Comparison of ENCODE assay signal across 8 cellular contexts in the genomic region with DNA sequence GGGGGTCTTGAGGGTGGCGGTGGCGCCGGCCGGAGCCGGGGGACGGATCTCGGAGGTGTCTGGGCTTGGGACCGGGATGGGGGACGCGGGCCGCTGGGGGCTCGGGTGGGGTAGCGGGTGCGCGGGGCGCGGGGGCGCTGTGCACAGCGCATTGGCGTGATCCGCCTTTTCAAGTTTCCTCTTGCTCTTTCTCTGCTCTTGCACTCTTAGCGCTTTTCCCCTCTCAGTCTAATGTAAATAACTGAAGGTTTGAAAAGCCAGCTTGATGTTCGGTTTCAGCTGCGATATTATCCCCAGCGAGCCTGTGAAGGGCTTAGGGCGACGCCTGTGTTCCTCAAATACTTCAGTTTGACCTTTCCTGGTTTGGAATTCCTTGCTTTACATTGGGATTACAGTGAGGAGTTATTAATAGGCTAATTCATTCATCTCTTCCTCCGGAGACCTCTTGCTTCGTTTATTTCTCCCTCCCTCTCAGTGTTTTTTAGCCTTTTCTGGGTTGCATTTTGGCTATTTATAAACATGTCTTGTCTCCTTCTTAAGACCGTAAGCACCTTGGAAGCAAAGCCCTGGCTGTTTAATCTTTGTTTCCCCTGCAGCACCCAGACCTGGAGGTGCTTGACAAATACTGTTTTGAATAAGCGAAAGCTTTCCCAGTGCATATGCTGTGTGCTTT. TPM values are rescaled to one million over a fixed set of nuclear protein-coding genes. Genes with fewer than 3 reads are reported as not detected.
A peak's percentile ranks its signal among the peaks of the same experiment; 100 is the strongest.
DNase-seq lines count a peak whose midpoint lies in the region; ATAC-seq, FAIRE-seq and TF ChIP-seq lines count a peak whose summit lies in the region.

No MANE protein-coding gene starts in this region.

- no peaks in the 10 kb centered on the region for H3K27me3 Mint-ChIP-seq in CD8-positive, alpha-beta memory T cell

- no peak for TF ChIP-seq CTCF in bronchial epithelial cell (IDR thresholded peaks at IDR 0.05; ENCODE audit: insufficient read depth, low read length, severe bottlenecking)

- peaks cover 26% of the 10 kb centered on the region for H3K4me1 ChIP-seq in CD8-positive, alpha-beta memory T cell (ENCODE audit: insufficient read depth, low read length)

- no peaks in the 10 kb centered on the region for H3K9me3 ChIP-seq in CD8-positive, alpha-beta memory T cell (ENCODE audit: low read length)

- H3K4me3 Mint-ChIP-seq in CD8-positive, alpha-beta memory T cell = peak overlapping the region; percentile 92 to 98 (median 95)

- peak overlapping the region; percentile 73 for H3K27ac ChIP-seq in CD8-positive, alpha-beta memory T cell (ENCODE audit: low read depth, low read length)
- peak overlapping the region; percentile 72 for H3K27ac ChIP-seq in layer of hippocampus (ENCODE audit: low read depth, low read length)

- POLR2A ChIA-PET in CD8-positive, alpha-beta memory T cell (lab: Charles Lee) = no interaction called here

- DNase-seq in CD8-positive, alpha-beta memory T cell = peak in 3 of 5 donors; percentile 25 to 57 (median 40)
- DNase-seq in SKM-1 (lab: John Stamatoyannopoulos, UW; ENCODE audit: unreplicated experiment) = peak; percentile 29
- peak; percentile 27 for DNase-seq in bronchial epithelial cell (ENCODE audit: low read depth)
- peak; percentile 49 for DNase-seq in stimulated activated CD4-positive, alpha-beta T cell treated with anti-CD3 and anti-CD28 coated beads, Interleukin-4, amount 100 ng/mL, for 1 hour
- no peak for DNase-seq in DMS114 treated with DMSO at 0.1 percent for 48 hours (lab: John Stamatoyannopoulos, UW; ENCODE audit: unreplicated experiment)

- H3K27ac Mint-ChIP-seq in CD8-positive, alpha-beta memory T cell = peak overlapping the region; percentile 74 to 95 (median 88)

- H3K36me3 Mint-ChIP-seq in CD8-positive, alpha-beta memory T cell = peaks cover 0 to 7% (median 1%) of the 10 kb centered on the region in 3 donors

- peaks cover 0 to 3% (median 0%) of the 10 kb centered on the region in 5 donors for H3K9me3 Mint-ChIP-seq in CD8-positive, alpha-beta memory T cell

- no peak for FAIRE-seq in bronchial epithelial cell (lab: Jason Lieb, UNC)

- CTCF ChIA-PET in CD8-positive, alpha-beta memory T cell (lab: Charles Lee) = interaction anchor here (0.7 to 1.5 kb wide), 4 partner anchors 13 to 22 kb away, joined by 3 to 6 read pairs (median 4); no protein-coding TSS in a partner anchor

- H3K4me1 Mint-ChIP-seq in CD8-positive, alpha-beta memory T cell = peaks cover 43 to 52% (median 45%) of the 10 kb centered on the region in 3 donors

- no peaks in the 10 kb centered on the region for H3K36me3 ChIP-seq in CD8-positive, alpha-beta memory T cell (ENCODE audit: insufficient read depth, low read length)
- H3K36me3 ChIP-seq in bronchial epithelial cell (ENCODE audit: control insufficient read depth, insufficient read depth, low read length) = no peaks in the 10 kb centered on the region

- peak overlapping the region; percentile 75 for H3K4me3 ChIP-seq in CD8-positive, alpha-beta memory T cell (ENCODE audit: low read length)
- peak overlapping the region; percentile 47 for H3K4me3 ChIP-seq in bronchial epithelial cell (ENCODE audit: low read depth, low read length)

- ATAC-seq in GM19328 (IDR thresholded peaks at IDR 0.05; ENCODE audit: unreplicated experiment) (peak; percentile 43), HG03457 (IDR thresholded peaks at IDR 0.05; ENCODE audit: unreplicated experiment) (peak; percentile 25)

- H3K27me3 ChIP-seq in CD8-positive, alpha-beta memory T cell (ENCODE audit: insufficient read depth, low read length, poor library complexity, severe bottlenecking) = no peaks in the 10 kb centered on the region
- no peaks in the 10 kb centered on the region for H3K27me3 ChIP-seq in bronchial epithelial cell (ENCODE audit: control insufficient read depth, insufficient read depth, low read length)
- H3K27me3 ChIP-seq in layer of hippocampus (ENCODE audit: control insufficient read depth, insufficient read depth, low read length) = no peaks in the 10 kb centered on the region

RNA-seq across cellular contexts. Expression of a gene that starts 0.7 kb away (rescaled TPM):
- total RNA-seq in CD8-positive, alpha-beta memory T cell = 10 to 100 TPM; 32.2 to 34.9 TPM
- polyA plus RNA-seq in CD8-positive, alpha-beta memory T cell = 24.4 TPM
- 33.4 and 39.0 TPM in 2 replicates for total RNA-seq in bronchial epithelial cell
